Comparison of ENCODE assay signal across 32 cellular contexts in the genomic region with DNA sequence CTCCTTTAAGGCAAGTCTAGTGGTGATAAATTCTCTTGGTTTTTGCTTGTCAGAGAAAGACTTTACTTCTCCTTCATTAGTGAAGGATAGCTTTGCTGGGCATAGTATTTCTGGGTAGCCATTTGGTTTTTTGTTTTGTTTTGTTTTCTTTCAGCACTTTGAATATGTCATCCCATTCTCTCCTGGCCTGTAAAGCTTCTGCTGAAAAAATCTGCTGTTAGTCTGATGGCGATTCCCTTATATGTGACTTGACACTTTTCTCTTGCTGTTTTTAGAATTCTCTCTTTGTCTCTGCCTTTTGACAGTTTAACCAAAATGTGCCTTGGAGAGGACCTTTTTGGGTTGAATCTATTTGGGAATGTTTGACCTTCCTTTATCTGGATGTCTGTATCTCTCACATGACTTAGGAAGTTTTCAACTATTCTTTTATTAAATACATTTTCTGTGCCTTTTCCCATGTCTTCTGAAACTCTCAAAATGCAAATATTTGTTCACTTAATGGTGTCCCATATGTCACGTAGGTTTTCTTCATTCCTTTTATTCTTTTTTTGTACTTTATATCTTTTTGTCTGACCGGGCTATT. TPM values are rescaled to one million over a fixed set of nuclear protein-coding genes. Genes with fewer than 3 reads are reported as not detected.
"Had no signal": no experiment of that assay in that cellular context is flagged by ENCODE, and none has a peak within 500 bp of the region (broad histone marks: within the 10 kb centered on the region; RNA-seq: fewer than 3 reads in every experiment).

No MANE protein-coding gene starts in this region.

- H3K4me1 ChIP-seq: lower lobe of right lung had no signal

- H3K27ac Mint-ChIP-seq: effector memory CD8-positive, alpha-beta T cell; endodermal cell; mesothelial cell of epicardium had no signal

- H3K4me3 ChIP-seq: coronary artery, esophagus squamous epithelium, gastrocnemius medialis, heart right ventricle, left lung, lower lobe of right lung, mucosa of descending colon had no signal

- H3K27me3 ChIP-seq: esophagus squamous epithelium, gastrocnemius medialis, heart right ventricle, left lung had no signal

- H3K36me3 ChIP-seq: esophagus squamous epithelium, gastrocnemius medialis, heart right ventricle, left lung, lower lobe of right lung had no signal

- ATAC-seq: effector memory CD8-positive, alpha-beta T cell; esophagus mucosa; gastrocnemius medialis; heart right ventricle; left cardiac atrium; left lung; left ventricle myocardium superior; lower lobe of right lung; mucosa of descending colon had no signal

- H3K9me3 ChIP-seq: gastrocnemius medialis, lower lobe of right lung had no signal

- H3K27ac ChIP-seq: coronary artery, epithelial cell of prostate, esophagus squamous epithelium, gastrocnemius medialis, lower lobe of right lung had no signal

- FAIRE-seq: endometrium, islet of Langerhans, keratinocyte had no signal

- H3K4me3 Mint-ChIP-seq: effector memory CD8-positive, alpha-beta T cell; endodermal cell; mesothelial cell of epicardium had no signal

- DNase-seq: effector CD8-positive, alpha-beta T cell; effector memory CD8-positive, alpha-beta T cell; endodermal cell; erythroblast; esophagus squamous epithelium; foreskin fibroblast; foreskin melanocyte; gastrocnemius medialis; glutamatergic neuron; head of caudate nucleus; heart right ventricle; hippocampal formation; left cardiac atrium; left lung; left ventricle myocardium superior; lower lobe of right lung; mesenchymal stem cell; mucosa of descending colon had no signal

RNA-seq across cellular contexts. Expression of a gene that starts 14.7 kb away (rescaled TPM):
- total RNA-seq: dermis microvascular lymphatic vessel endothelial cell, endodermal cell, esophagus mucosa, esophagus squamous epithelium, gastrocnemius medialis, glomerular endothelial cell, heart right ventricle, kidney epithelial cell, left cardiac atrium, left lung, left ventricle myocardium superior, lower leg skin, lower lobe of right lung, lung microvascular endothelial cell, mesenteric fat pad, mesothelial cell of epicardium, mucosa of descending colon, myocyte had no signal
- polyA plus RNA-seq: heart right ventricle, keratinocyte had no signal

RNA-seq across cellular contexts. Expression of a gene that starts 48.3 kb away (rescaled TPM):
- total RNA-seq: dermis microvascular lymphatic vessel endothelial cell, gastrocnemius medialis, lung microvascular endothelial cell had no signal

RNA-seq across cellular contexts. Expression of a gene that starts 53.3 kb away (rescaled TPM):
- total RNA-seq: dermis microvascular lymphatic vessel endothelial cell, endodermal cell, esophagus mucosa, esophagus squamous epithelium, gastrocnemius medialis, glomerular endothelial cell, heart right ventricle, kidney epithelial cell, left cardiac atrium, left lung, left ventricle myocardium superior, lower leg skin, lower lobe of right lung, lung microvascular endothelial cell, mesenteric fat pad, mesothelial cell of epicardium, mucosa of descending colon, myocyte had no signal
- polyA plus RNA-seq: heart right ventricle, keratinocyte had no signal
